ENCODE assay signal across 28 cellular contexts in genomic region chr6:83307849-83308248, GRCh38.
"Had no signal": no experiment of that assay in that cellular context is flagged by ENCODE, and none has a peak within 500 bp of the region (broad histone marks: within the 10 kb centered on the region; RNA-seq: fewer than 3 reads in every experiment).

No MANE protein-coding gene starts in this region.

- H3K27ac ChIP-seq: esophagus muscularis mucosa, foreskin keratinocyte, gastroesophageal sphincter, heart left ventricle, hepatocyte, left lung, neutrophil, pancreas, right lobe of liver, stomach, thyroid gland, vagina had no signal

- H3K36me3 ChIP-seq: heart left ventricle, left lung, neutrophil, pancreas, right lobe of liver, thyroid gland, vagina had no signal

- H3K27me3 ChIP-seq: esophagus muscularis mucosa, foreskin keratinocyte, gastroesophageal sphincter, heart left ventricle, hepatocyte, left lung, neutrophil, pancreas, right lobe of liver, stomach, thyroid gland, vagina had no signal

- H3K27me3 Mint-ChIP-seq: naive B cell had no signal

- ATAC-seq: gastroesophageal sphincter; heart left ventricle; left cardiac atrium; left lung; mucosa of descending colon; natural killer cell treated with Interleukin-12 subunit alpha and Interleukin-12 subunit beta and Interleukin-15 and Interleukin-18, amount 100 ng/mL, for 72 hours; pancreas; right lobe of liver had no signal

- H3K36me3 Mint-ChIP-seq: naive B cell had no signal

- H3K9me3 ChIP-seq: esophagus muscularis mucosa, gastroesophageal sphincter, heart left ventricle, left lung, mucosa of descending colon, neutrophil, pancreas, right lobe of liver, stomach, thyroid gland, vagina had no signal

- H3K4me3 ChIP-seq: esophagus muscularis mucosa, gastroesophageal sphincter, heart left ventricle, hepatocyte, left lung, mucosa of descending colon, pancreas, right lobe of liver, stomach, thyroid gland, vagina had no signal

- DNase-seq: dermis blood vessel endothelial cell; effector memory CD4-positive, alpha-beta T cell; foreskin keratinocyte; heart left ventricle; left cardiac atrium; left lung; mesenchymal stem cell; mucosa of descending colon; naive B cell; pancreas; right lobe of liver; small intestine; stimulated activated CD4-positive, alpha-beta T cell treated with anti-CD3 and anti-CD28 coated beads, Interleukin-12 subunit alpha, Interleukin-12 subunit beta, amount 100 ng/mL, for 4 hours; stimulated activated CD4-positive, alpha-beta T cell treated with anti-CD3 and anti-CD28 coated beads, Interleukin-1b, Interleukin-23, amount 100 ng/mL, for 48 hours; stimulated activated CD4-positive, alpha-beta T cell treated with anti-CD3 and anti-CD28 coated beads, Interleukin-4, amount 100 ng/mL, for 1 hour; stimulated activated CD8-positive, alpha-beta memory T cell treated with anti-CD3 and anti-CD28 coated beads, Interleukin-4, amount 100 ng/mL, for 48 hours; stimulated activated naive CD4-positive, alpha-beta T cell treated with Interleukin-2 at 50 U/mL for 16 hours; stomach; thyroid gland; trophoblast cell had no signal

- H3K4me1 ChIP-seq: esophagus muscularis mucosa, gastroesophageal sphincter, heart left ventricle, left lung, pancreas, right lobe of liver, stomach, thyroid gland, vagina had no signal

- H3K9me3 Mint-ChIP-seq: naive B cell; natural killer cell treated with Interleukin-12 subunit alpha and Interleukin-12 subunit beta and Interleukin-15 and Interleukin-18, amount 100 ng/mL, for 72 hours; neural crest cell had no signal

- H3K4me1 Mint-ChIP-seq: naive B cell, neural crest cell had no signal

- H3K27ac Mint-ChIP-seq: naive B cell had no signal

- H3K4me3 Mint-ChIP-seq: mesothelial cell of epicardium; naive B cell; natural killer cell treated with Interleukin-12 subunit alpha and Interleukin-12 subunit beta and Interleukin-15 and Interleukin-18, amount 100 ng/mL, for 72 hours; neural crest cell had no signal
